ENCODE assay signal across 13 cellular contexts in genomic region chr7:134856692-134857091, GRCh38.
DNase-seq lines count a peak whose midpoint lies in the region; ATAC-seq and TF ChIP-seq lines count a peak whose summit lies in the region.
"Had no signal": no experiment of that assay in that cellular context is flagged by ENCODE, and none has a peak within 500 bp of the region (broad histone marks: within the 10 kb centered on the region; RNA-seq: fewer than 3 reads in every experiment).

No MANE protein-coding gene starts in this region.

- peaks cover 29% of the 10 kb centered on the region for H3K79me2 ChIP-seq in hepatocyte

- DNase-seq in HFFc6, result no peak
- no peak for DNase-seq in activated naive CD8-positive, alpha-beta T cell treated with anti-CD3 and anti-CD28 coated beads, Interleukin-2, amount 10 ng/mL, durations not matched to agents 7 days and 5 days
- no peak for DNase-seq in hepatocyte (ENCODE audit: low spot score)
- no peak for DNase-seq in NCI-H2227 (lab: John Stamatoyannopoulos, UW; ENCODE audit: unreplicated experiment)
- no peak for DNase-seq in foreskin melanocyte
- no peak for DNase-seq in ecto neural progenitor cell (ENCODE audit: low spot score)
- DNase-seq: activated B cell treated with CpG ODN at 0.5 μM for 24 hours; activated T-cell treated with anti-CD3 and anti-CD28 coated beads, Interleukin-2, amount 50 U/mL, for 48 hours; caudate nucleus; Karpas-422; NCI-H187 treated with DMSO at 0.1 percent for 48 hours; SIG-M5 had no signal

- peaks cover 96% of the 10 kb centered on the region for H3K4me1 Mint-ChIP-seq in HFFc6 (ENCODE audit: low read depth)
- peaks cover 22% of the 10 kb centered on the region for H3K4me1 Mint-ChIP-seq in activated naive CD8-positive, alpha-beta T cell treated with anti-CD3 and anti-CD28 coated beads, Interleukin-2, amount 10 ng/mL, durations not matched to agents 7 days and 5 days

- no peaks in the 10 kb centered on the region for H3K9me2 ChIP-seq in hepatocyte (replicated peaks; ENCODE audit: insufficient read depth)

- H3K9me3 ChIP-seq in hepatocyte (ENCODE audit: low read depth) (no peaks in the 10 kb centered on the region), skeletal muscle tissue (ENCODE audit: control insufficient read depth in 3 of 3, low read length in 3 of 3) (no peaks in the 10 kb centered on the region)

- no peaks in the 10 kb centered on the region for H4K20me1 ChIP-seq in hepatocyte (ENCODE audit: insufficient read depth, poor library complexity, severe bottlenecking)

- peaks cover 82% of the 10 kb centered on the region for H3K36me3 Mint-ChIP-seq in HFFc6 (ENCODE audit: low read depth)
- H3K36me3 Mint-ChIP-seq in activated naive CD8-positive, alpha-beta T cell treated with anti-CD3 and anti-CD28 coated beads, Interleukin-2, amount 10 ng/mL, durations not matched to agents 7 days and 5 days, result peaks cover 23% of the 10 kb centered on the region

- no peak overlapping the region for H3K4me3 ChIP-seq in hepatocyte
- H3K4me3 ChIP-seq in skeletal muscle tissue (ENCODE audit: low read length in 3 of 3), result no peak overlapping the region

- no peaks in the 10 kb centered on the region; the same call in 1 of the 2 replicates for H3K9me3 Mint-ChIP-seq in HFFc6
- peaks cover 9% of the 10 kb centered on the region for H3K9me3 Mint-ChIP-seq in activated naive CD8-positive, alpha-beta T cell treated with anti-CD3 and anti-CD28 coated beads, Interleukin-2, amount 10 ng/mL, durations not matched to agents 7 days and 5 days

- peaks cover 18% of the 10 kb centered on the region for H3K27me3 Mint-ChIP-seq in HFFc6 (ENCODE audit: insufficient read depth)
- H3K27me3 Mint-ChIP-seq in activated naive CD8-positive, alpha-beta T cell treated with anti-CD3 and anti-CD28 coated beads, Interleukin-2, amount 10 ng/mL, durations not matched to agents 7 days and 5 days, result no peaks in the 10 kb centered on the region

- H3K27me3 ChIP-seq in hepatocyte, result no peaks in the 10 kb centered on the region
- no peaks in the 10 kb centered on the region for H3K27me3 ChIP-seq in skeletal muscle tissue (ENCODE audit: control insufficient read depth in 3 of 3, insufficient read depth in 3 of 3, low read length in 3 of 3)

- no peak overlapping the region for H2AFZ ChIP-seq in hepatocyte

- H3K36me3 ChIP-seq in hepatocyte (replicated peaks; ENCODE audit: insufficient read depth, low read depth), result no peaks in the 10 kb centered on the region
- no peaks in the 10 kb centered on the region for H3K36me3 ChIP-seq in skeletal muscle tissue (ENCODE audit: control insufficient read depth in 3 of 3, insufficient read depth in 3 of 3, low read length in 3 of 3)

- H3K4me1 ChIP-seq in hepatocyte (ENCODE audit: insufficient read depth) (peaks cover 29% of the 10 kb centered on the region), skeletal muscle tissue (ENCODE audit: control insufficient read depth in 3 of 3, insufficient read depth in 3 of 3, low read length in 3 of 3) (peaks cover 8 to 19% (median 12%) of the 10 kb centered on the region in 3 donors)

- peak overlapping the region; percentile 72 for H3K4me3 Mint-ChIP-seq in HFFc6
- H3K4me3 Mint-ChIP-seq in activated naive CD8-positive, alpha-beta T cell treated with anti-CD3 and anti-CD28 coated beads, Interleukin-2, amount 10 ng/mL, durations not matched to agents 7 days and 5 days, result peak overlapping the region; percentile 10
- H3K4me3 Mint-ChIP-seq: activated B cell treated with CpG ODN at 0.5 μM for 24 hours had no signal

- TF ChIP-seq CTCF in HFFc6 (IDR thresholded peaks at IDR 0.05) (no peak), hepatocyte (IDR thresholded peaks at IDR 0.05; ENCODE audit: poor library complexity) (no peak)

- peak overlapping the region; percentile 81 for H3K27ac Mint-ChIP-seq in HFFc6
- peak overlapping the region; percentile 49 for H3K27ac Mint-ChIP-seq in activated naive CD8-positive, alpha-beta T cell treated with anti-CD3 and anti-CD28 coated beads, Interleukin-2, amount 10 ng/mL, durations not matched to agents 7 days and 5 days
- H3K27ac Mint-ChIP-seq: activated B cell treated with CpG ODN at 0.5 μM for 24 hours had no signal

- 30% methylated on average over 4 of the region's 4 CpGs for WGBS in hepatocyte (ENCODE audit: low lambda C conversion rate, missing lambda C conversion rate)

- H3K9ac ChIP-seq in skeletal muscle tissue (ENCODE audit: low read depth in 1 of 3, low read length in 3 of 3), result no peak overlapping the region

- no peak for ATAC-seq in activated naive CD8-positive, alpha-beta T cell treated with anti-CD3 and anti-CD28 coated beads, Interleukin-2, amount 10 ng/mL, durations not matched to agents 7 days and 5 days (ENCODE audit: low read depth)

- POLR2A ChIA-PET in activated naive CD8-positive, alpha-beta T cell treated with anti-CD3 and anti-CD28 coated beads, Interleukin-2, amount 10 ng/mL, durations not matched to agents 7 days and 5 days (lab: Charles Lee), result no interaction called here

- H3K4me2 ChIP-seq in hepatocyte, result peak overlapping the region; percentile 37

- H3K27ac ChIP-seq in hepatocyte (peak overlapping the region; percentile 61), skeletal muscle tissue (ENCODE audit: low read depth, low read length) (peak overlapping the region; percentile 14)
